In genomic region chr11:64753019-64753379, GRCh38 we compare ENCODE assay signal across 22 cellular contexts. TPM values are rescaled to one million over a fixed set of nuclear protein-coding genes. Genes with fewer than 3 reads are reported as not detected.
DNase-seq lines count a peak whose midpoint lies in the region; ATAC-seq and TF ChIP-seq lines count a peak whose summit lies in the region.
"Had no signal": no experiment of that assay in that cellular context is flagged by ENCODE, and none has a peak within 500 bp of the region (broad histone marks: within the 10 kb centered on the region; RNA-seq: fewer than 3 reads in every experiment).

No MANE protein-coding gene starts in this region.

- TF ChIP-seq POLR2A in sigmoid colon (IDR thresholded peaks at IDR 0.05): no peak

- H3K27ac ChIP-seq in RWPE2 (ENCODE audit: poor library complexity, severe bottlenecking) (no peak overlapping the region), sigmoid colon (no peak overlapping the region)

- peak overlapping the region; percentile 22 for H3K27ac Mint-ChIP-seq in activated T-cell treated with anti-CD3 and anti-CD28 coated beads, Interleukin-2, amount 50 U/mL, for 24 hours
- no peak overlapping the region for H3K27ac Mint-ChIP-seq in Calu3 (ENCODE audit: unreplicated experiment)
- H3K27ac Mint-ChIP-seq: B cell, GM23338 had no signal

- WGBS in sigmoid colon, 2 donors: 94 to 95% methylated on average over 7 of the region's 7 CpGs

- DNase-seq in activated T-cell treated with anti-CD3 and anti-CD28 coated beads, Interleukin-2, amount 50 U/mL, for 24 hours: no peak
- DNase-seq in activated T-cell treated with anti-CD3 and anti-CD28 coated beads for 4 hours: no peak
- peak; percentile 52 for DNase-seq in RWPE2 (ENCODE audit: low spot score)
- DNase-seq in islet precursor cell: peak; percentile 48
- peak; percentile 66 for DNase-seq in sigmoid colon
- no peak for DNase-seq in G401 (ENCODE audit: low spot score)
- no peak for DNase-seq in Calu3
- no peak for DNase-seq in germinal center (ENCODE audit: low spot score)
- DNase-seq: CD4-positive, CD25-positive, alpha-beta regulatory T cell; COR-L47; DMS153; KG1; MV-4-11; NCI-H1694 treated with DMSO at 0.1 percent for 48 hours; NCI-H510A; NCI-H748 treated with DMSO at 0.1 percent for 48 hours; OCI-M1; SIG-M5 had no signal

- H3K4me1 Mint-ChIP-seq in activated T-cell treated with anti-CD3 and anti-CD28 coated beads, Interleukin-2, amount 50 U/mL, for 24 hours (ENCODE audit: low read depth): peaks cover 13% of the 10 kb centered on the region
- H3K4me1 Mint-ChIP-seq in Calu3 (ENCODE audit: low read depth, unreplicated experiment): no peaks in the 10 kb centered on the region

- BruUV-seq in Calu3 (replicated peaks; lab: Mats Ljungman, UMichigan): no TSS peak

- H3K9me3 ChIP-seq in RWPE2 (ENCODE audit: severe bottlenecking) (no peaks in the 10 kb centered on the region), sigmoid colon (no peaks in the 10 kb centered on the region)

- intact Hi-C loops in sigmoid colon (cut with DNase I): no loop called here
- intact Hi-C loops in Calu3 (cut with micrococcal nuclease; ENCODE audit: unreplicated experiment): no loop called here

- ATAC-seq in RWPE2 (ENCODE audit: low read depth): no peak
- ATAC-seq: GM12878 had no signal

- H3K27me3 ChIP-seq in RWPE2 (ENCODE audit: insufficient read depth, poor library complexity, severe bottlenecking) (no peaks in the 10 kb centered on the region), sigmoid colon (no peaks in the 10 kb centered on the region)

- H3K4me1 ChIP-seq in RWPE2 (ENCODE audit: insufficient read depth, poor library complexity, severe bottlenecking) (peaks cover 4% of the 10 kb centered on the region), sigmoid colon (peaks cover 0 to 2% (median under 1%) of the 10 kb centered on the region in 4 donors)

- peaks cover 39% of the 10 kb centered on the region for H3K36me3 Mint-ChIP-seq in activated T-cell treated with anti-CD3 and anti-CD28 coated beads, Interleukin-2, amount 50 U/mL, for 24 hours (ENCODE audit: low read depth)
- H3K36me3 Mint-ChIP-seq in Calu3 (ENCODE audit: insufficient read depth, unreplicated experiment): peaks cover 3% of the 10 kb centered on the region

- H3K36me3 ChIP-seq in RWPE2 (ENCODE audit: low read depth) (no peaks in the 10 kb centered on the region), sigmoid colon (peaks cover 0 to 47% (median 16%) of the 10 kb centered on the region in 4 donors)

- no peak overlapping the region for H3K4me3 Mint-ChIP-seq in activated T-cell treated with anti-CD3 and anti-CD28 coated beads, Interleukin-2, amount 50 U/mL, for 24 hours
- H3K4me3 Mint-ChIP-seq in Calu3 (ENCODE audit: low read depth, unreplicated experiment): no peak overlapping the region
- H3K4me3 Mint-ChIP-seq: B cell; CD4-positive, CD25-positive, alpha-beta regulatory T cell; GM23338 had no signal

- no peak overlapping the region for H3K4me3 ChIP-seq in RWPE2 (ENCODE audit: severe bottlenecking)
- H3K4me3 ChIP-seq in sigmoid colon: no peak overlapping the region
- H3K4me3 ChIP-seq: GM12878, GM23338 had no signal

- no peak for TF ChIP-seq EP300 in sigmoid colon (IDR thresholded peaks at IDR 0.05)

- in situ Hi-C loops in G401 (cut with HindIII; ENCODE audit: low sequenced_read_pairs): no loop called here

- no peaks in the 10 kb centered on the region for H3K9me3 Mint-ChIP-seq in activated T-cell treated with anti-CD3 and anti-CD28 coated beads, Interleukin-2, amount 50 U/mL, for 24 hours
- no peaks in the 10 kb centered on the region for H3K9me3 Mint-ChIP-seq in Calu3 (ENCODE audit: low read depth, unreplicated experiment)
- H3K9me3 Mint-ChIP-seq: GM23338 had no signal

- no peaks in the 10 kb centered on the region for H3K27me3 Mint-ChIP-seq in activated T-cell treated with anti-CD3 and anti-CD28 coated beads, Interleukin-2, amount 50 U/mL, for 24 hours
- peaks cover 6% of the 10 kb centered on the region for H3K27me3 Mint-ChIP-seq in Calu3 (ENCODE audit: unreplicated experiment)
- H3K27me3 Mint-ChIP-seq: B cell; CD4-positive, CD25-positive, alpha-beta regulatory T cell had no signal

- CTCF ChIA-PET in Calu3 (lab: Charles Lee): no interaction called here

- no peak for TF ChIP-seq CTCF in RWPE2 (IDR thresholded peaks at IDR 0.05; ENCODE audit: poor library complexity, severe bottlenecking)
- TF ChIP-seq CTCF in sigmoid colon (IDR thresholded peaks at IDR 0.05): no peak
- TF ChIP-seq CTCF in Calu3 (IDR thresholded peaks at IDR 0.05; ENCODE audit: unreplicated experiment): no peak

RNA-seq across cellular contexts. Expression of gene PYGM, which starts 6.8 kb away (rescaled TPM):
- total RNA-seq in sigmoid colon: 10 to 100 TPM; 10.5 to 42.1 (median 27.1) TPM
- 1 to 10 TPM in 2 of 3 donors, under 1 TPM in 1; 0.23 to 2.1 (median 1.8) TPM for polyA plus RNA-seq in sigmoid colon
- 8.6 and 11.6 TPM in 2 replicates for total RNA-seq in G401 (2014; rRNA removed; shearing (Covaris generic))
- 1.4 and 1.8 TPM in 2 replicates for total RNA-seq in Calu3 (2022)
- total RNA-seq: Daoy had no signal

RNA-seq across cellular contexts. Expression of gene RASGRP2, which starts 9.1 kb away (rescaled TPM):
- total RNA-seq in sigmoid colon (10 to 100 TPM; 26.7 to 77.0 (median 27.8) TPM), Calu3 (2022) (not detected in 2 replicates)
- 100 to 1,000 TPM in 1 of 3 donors, 1 to 10 TPM in 2; 2.1 to 101 (median 4.8) TPM for polyA plus RNA-seq in sigmoid colon
- 0.62 and 1.9 TPM in 2 replicates for total RNA-seq in G401 (2014; rRNA removed; shearing (Covaris generic))
- total RNA-seq: Daoy had no signal

RNA-seq across cellular contexts. Expression of gene SF1, which starts 25.3 kb away (rescaled TPM):
- 100 to 1,000 TPM; 185 to 381 (median 294) TPM for total RNA-seq in sigmoid colon
- polyA plus RNA-seq in sigmoid colon: 100 to 1,000 TPM in 1 of 3 donors, 10 to 100 TPM in 2; 36.5 to 126 (median 43.2) TPM
- 114 and 170 TPM in 2 replicates for total RNA-seq in G401 (2014; rRNA removed; shearing (Covaris generic))
- 312 and 319 TPM in 2 replicates for total RNA-seq in Calu3 (2022)

RNA-seq across cellular contexts. Expression of gene NRXN2, which starts 30.0 kb away (rescaled TPM):
- total RNA-seq in sigmoid colon (10 to 100 TPM in 2 of 4 donors, 1 to 10 TPM in 2; 6.8 to 20.5 (median 13.7) TPM), Calu3 (2022) (not detected in 2 replicates)
- polyA plus RNA-seq in sigmoid colon: 1 to 10 TPM in 2 of 3 donors, under 1 TPM in 1; 0.23 to 4.9 (median 3.0) TPM
- total RNA-seq in G401 (2014; rRNA removed; shearing (Covaris generic)): 16.7 and 24.1 TPM in 2 replicates
- polyA plus RNA-seq: CD4-positive, CD25-positive, alpha-beta regulatory T cell had no signal

RNA-seq across cellular contexts. Expression of gene MAP4K2, which starts 50.0 kb away (rescaled TPM):
- total RNA-seq in sigmoid colon (10 to 100 TPM; 11.5 to 23.5 (median 16.6) TPM), Calu3 (2022) (17.0 and 17.4 TPM in 2 replicates)
- 10 to 100 TPM in 2 of 3 donors, 1 to 10 TPM in 1; 9.0 to 19.8 (median 11.1) TPM for polyA plus RNA-seq in sigmoid colon
- 24.7 and 26.6 TPM in 2 replicates for total RNA-seq in G401 (2014; rRNA removed; shearing (Covaris generic))

Comparison
In these comparisons a context has a peak if more than half of its experiments do, and no peak if none do; other contexts are left out.
1. DNase-seq: peak in RWPE2 (single experiment), islet precursor cell (single experiment) and sigmoid colon (single experiment); none in activated T-cell treated with anti-CD3 and anti-CD28 coated beads, Interleukin-2, amount 50 U/mL, for 24 hours (single experiment), activated T-cell treated with anti-CD3 and anti-CD28 coated beads for 4 hours (single experiment), G401 (single experiment), Calu3 (single experiment) and germinal center (single experiment).